ENCODE assay signal across 21 cellular contexts in the genomic region with DNA sequence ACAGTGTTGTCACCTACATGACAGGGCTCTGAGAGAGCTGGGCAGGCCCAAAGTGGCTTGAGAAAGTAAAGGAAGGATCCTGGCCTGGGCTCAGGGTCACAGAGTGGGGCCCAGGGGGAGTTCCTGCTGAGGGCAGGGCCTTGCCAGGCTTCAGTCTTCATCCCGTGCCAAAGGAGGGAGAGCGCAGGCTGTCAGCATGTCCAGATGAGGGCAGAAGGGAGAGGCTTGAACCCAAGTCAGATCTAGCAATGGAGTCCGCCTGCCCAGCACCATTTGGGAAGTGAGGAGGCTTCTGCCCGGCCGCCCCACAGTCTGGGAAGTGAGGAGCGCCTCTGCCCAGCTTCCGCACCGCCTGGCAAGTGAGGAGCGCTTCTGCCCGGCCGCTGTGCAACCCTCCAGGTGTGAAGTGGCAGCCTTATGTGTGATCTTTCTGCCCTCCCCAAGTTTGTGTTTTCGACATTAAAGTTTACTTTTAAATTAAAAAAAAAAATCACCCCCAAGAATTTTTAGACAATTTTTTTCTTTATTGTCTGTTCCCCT.
DNase-seq lines count a peak whose midpoint lies in the region; ATAC-seq and TF ChIP-seq lines count a peak whose summit lies in the region.
"Had no signal": no experiment of that assay in that cellular context is flagged by ENCODE, and none has a peak within 500 bp of the region (broad histone marks: within the 10 kb centered on the region; RNA-seq: fewer than 3 reads in every experiment).

No MANE protein-coding gene starts in this region.

- H3K27me3 ChIP-seq in SK-N-SH (ENCODE audit: insufficient read depth) (peaks cover 15% of the 10 kb centered on the region; the same call in 1 of the 2 replicates), Karpas-422 (ENCODE audit: low read length) (no peaks in the 10 kb centered on the region), WERI-Rb-1 (ENCODE audit: insufficient read depth, low read depth, severe bottlenecking) (no peaks in the 10 kb centered on the region), HAP-1 (ENCODE audit: low read depth) (no peaks in the 10 kb centered on the region), MG63 (no peaks in the 10 kb centered on the region)

- H3K79me2 ChIP-seq in SK-N-SH (ENCODE audit: insufficient read depth) = no peaks in the 10 kb centered on the region
- H3K79me2 ChIP-seq in Karpas-422 (ENCODE audit: low read length) = peaks cover 22% of the 10 kb centered on the region

- H3K4me1 ChIP-seq in SK-N-SH (ENCODE audit: control insufficient read depth in 1 of 2, insufficient read depth in 2 of 2, low read depth in 1 of 2, low read length in 1 of 2) = peaks cover 0 to 2% of the 10 kb centered on the region in 2 experiments; a peak in 1 of 4 replicates
- peaks cover 100% of the 10 kb centered on the region for H3K4me1 ChIP-seq in Karpas-422 (ENCODE audit: low read length)
- no peaks in the 10 kb centered on the region for H3K4me1 ChIP-seq in HAP-1

- no peak overlapping the region for H3K9ac ChIP-seq in SK-N-SH
- H3K9ac ChIP-seq in Karpas-422 (ENCODE audit: low read length) = 0 out of 2 replicates have a peak overlapping the region, but pooled peaks have one; percentile 24
- H3K9ac ChIP-seq: KMS-11 had no signal

- H3K36me3 ChIP-seq in SK-N-SH (replicated peaks in 1 of 2; ENCODE audit: control insufficient read depth in 1 of 2, insufficient read depth in 2 of 2, low read length in 1 of 2) = no peaks in the 10 kb centered on the region
- H3K36me3 ChIP-seq in Karpas-422 (ENCODE audit: insufficient read depth, low read length) = peaks cover 30% of the 10 kb centered on the region; the same call in 1 of the 2 replicates
- H3K36me3 ChIP-seq in WERI-Rb-1 = no peaks in the 10 kb centered on the region
- H3K36me3 ChIP-seq in HAP-1 (replicated peaks) = no peaks in the 10 kb centered on the region
- no peaks in the 10 kb centered on the region for H3K36me3 ChIP-seq in MG63

- TF ChIP-seq RAD21 in SK-N-SH (IDR thresholded peaks at IDR 0.05; ENCODE audit: low read length) = no peak; the same call in 1 of the 2 replicates

- CTCF ChIA-PET in SK-N-SH (lab: Yijun Ruan, JAX) = interaction anchor here (1.3 kb wide), 1 partner anchor 101 kb away, joined by 3 read pairs; no protein-coding TSS in a partner anchor

- DNase-seq in SK-N-SH = no peak
- DNase-seq in Karpas-422 = no peak
- peak; percentile 23 for DNase-seq in WERI-Rb-1
- no peak for DNase-seq in HAP-1 (ENCODE audit: low spot score in 2 of 2)
- no peak for DNase-seq in GM03348 (ENCODE audit: low spot score)
- no peak for DNase-seq in MG63
- DNase-seq: 8988T; C1 segment of cervical spinal cord; CD8-positive, alpha-beta T cell; DND-41; IMR-90; NCI-H1417; NCI-H1694 treated with DMSO at 0.1 percent for 48 hours; NCI-H2081 treated with DMSO at 0.1 percent for 48 hours; NCI-H446; NCI-H526; PC-3; Right ventricle myocardium superior had no signal

- H4K20me1 ChIP-seq in SK-N-SH (ENCODE audit: insufficient read depth) (no peaks in the 10 kb centered on the region), Karpas-422 (ENCODE audit: insufficient read depth, low read depth, low read length) (no peaks in the 10 kb centered on the region)

- H3K9me3 ChIP-seq in SK-N-SH (no peaks in the 10 kb centered on the region), Karpas-422 (ENCODE audit: low read length) (no peaks in the 10 kb centered on the region), WERI-Rb-1 (ENCODE audit: severe bottlenecking) (no peaks in the 10 kb centered on the region), HAP-1 (no peaks in the 10 kb centered on the region), MG63 (no peaks in the 10 kb centered on the region)

- H3K9me2 ChIP-seq in SK-N-SH = no peaks in the 10 kb centered on the region
- H3K9me2 ChIP-seq in Karpas-422 (replicated peaks; ENCODE audit: insufficient read depth, low read length) = no peaks in the 10 kb centered on the region

- no peaks in the 10 kb centered on the region for H3F3A ChIP-seq in SK-N-SH (replicated peaks; ENCODE audit: insufficient read depth)

- TF ChIP-seq EP300 in SK-N-SH (IDR thresholded peaks at IDR 0.05; ENCODE audit: borderline replicate concordance in 1 of 2, low read depth in 1 of 2, low read length in 1 of 2) = no peak

- in situ Hi-C loops in HAP-1 (cut with MboI; ENCODE audit: low sequenced_read_pairs) = no loop called here

- H3K4me3 ChIP-seq in SK-N-SH (ENCODE audit: low read depth in 2 of 2, low read length in 1 of 2) (no peak overlapping the region), Karpas-422 (ENCODE audit: low read length) (no peak overlapping the region; the same call in 1 of the 2 replicates), WERI-Rb-1 (ENCODE audit: low read depth, low read length) (no peak overlapping the region), HAP-1 (no peak overlapping the region), MG63 (no peak overlapping the region)

- WGBS in SK-N-SH (ENCODE audit: low lambda C conversion rate) = 83% methylated on average over 12 of the region's 12 CpGs

- H2AFZ ChIP-seq in SK-N-SH (ENCODE audit: low read depth) = no peak overlapping the region
- H2AFZ ChIP-seq in Karpas-422 (ENCODE audit: low read length) = no peak overlapping the region

- no peak overlapping the region for H3K4me2 ChIP-seq in SK-N-SH
- H3K4me2 ChIP-seq in Karpas-422 (ENCODE audit: low read depth, low read length, poor library complexity, severe bottlenecking) = peak overlapping the region; percentile 56
- H3K4me2 ChIP-seq: KMS-11 had no signal

- H3K27ac ChIP-seq in SK-N-SH (ENCODE audit: low read depth in 2 of 2, low read length in 1 of 2) (no peak overlapping the region), Karpas-422 (ENCODE audit: low read length) (peak overlapping the region; percentile 97), WERI-Rb-1 (no peak overlapping the region)
- H3K27ac ChIP-seq: KMS-11 had no signal

- POLR2A ChIA-PET in SK-N-SH (lab: Yijun Ruan, JAX) = no interaction called here

- ATAC-seq in SK-N-SH treated with all-trans-retinoic acid at 6 μM for 48 hours (no peak), GM19035 (IDR thresholded peaks at IDR 0.05; ENCODE audit: unreplicated experiment) (no peak)
- ATAC-seq: CD8-positive, alpha-beta T cell; PC-3 had no signal

- TF ChIP-seq CTCF in SK-N-SH (IDR thresholded peaks at IDR 0.05) = peak; percentile 10; the same call in 1 of the 2 replicates
- peak; percentile 43; the same call in 1 of the 2 replicates for TF ChIP-seq CTCF in WERI-Rb-1 (IDR thresholded peaks at IDR 0.05; ENCODE audit: low read depth, low read length)

TF ChIP-seq in SK-N-SH, 30 proteins besides CTCF, POLR2A, EP300 and RAD21:
- TF ChIP-seq YY1 (IDR thresholded peaks at IDR 0.05; ENCODE audit: low read depth) (no peak), JUND (IDR thresholded peaks at IDR 0.05) (no peak)
- TF ChIP-seq, protein P1, sequence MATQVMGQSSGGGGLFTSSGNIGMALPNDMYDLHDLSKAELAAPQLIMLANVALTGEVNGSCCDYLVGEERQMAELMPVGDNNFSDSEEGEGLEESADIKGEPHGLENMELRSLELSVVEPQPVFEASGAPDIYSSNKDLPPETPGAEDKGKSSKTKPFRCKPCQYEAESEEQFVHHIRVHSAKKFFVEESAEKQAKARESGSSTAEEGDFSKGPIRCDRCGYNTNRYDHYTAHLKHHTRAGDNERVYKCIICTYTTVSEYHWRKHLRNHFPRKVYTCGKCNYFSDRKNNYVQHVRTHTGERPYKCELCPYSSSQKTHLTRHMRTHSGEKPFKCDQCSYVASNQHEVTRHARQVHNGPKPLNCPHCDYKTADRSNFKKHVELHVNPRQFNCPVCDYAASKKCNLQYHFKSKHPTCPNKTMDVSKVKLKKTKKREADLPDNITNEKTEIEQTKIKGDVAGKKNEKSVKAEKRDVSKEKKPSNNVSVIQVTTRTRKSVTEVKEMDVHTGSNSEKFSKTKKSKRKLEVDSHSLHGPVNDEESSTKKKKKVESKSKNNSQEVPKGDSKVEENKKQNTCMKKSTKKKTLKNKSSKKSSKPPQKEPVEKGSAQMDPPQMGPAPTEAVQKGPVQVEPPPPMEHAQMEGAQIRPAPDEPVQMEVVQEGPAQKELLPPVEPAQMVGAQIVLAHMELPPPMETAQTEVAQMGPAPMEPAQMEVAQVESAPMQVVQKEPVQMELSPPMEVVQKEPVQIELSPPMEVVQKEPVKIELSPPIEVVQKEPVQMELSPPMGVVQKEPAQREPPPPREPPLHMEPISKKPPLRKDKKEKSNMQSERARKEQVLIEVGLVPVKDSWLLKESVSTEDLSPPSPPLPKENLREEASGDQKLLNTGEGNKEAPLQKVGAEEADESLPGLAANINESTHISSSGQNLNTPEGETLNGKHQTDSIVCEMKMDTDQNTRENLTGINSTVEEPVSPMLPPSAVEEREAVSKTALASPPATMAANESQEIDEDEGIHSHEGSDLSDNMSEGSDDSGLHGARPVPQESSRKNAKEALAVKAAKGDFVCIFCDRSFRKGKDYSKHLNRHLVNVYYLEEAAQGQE (IDR thresholded peaks at IDR 0.05; ENCODE audit: low read depth, low read length) = no peak
TF ChIP-seq in SK-N-SH: peak in this region for 0.

TF ChIP-seq in SK-N-SH treated with all-trans-retinoic acid at 6 μM for 48 hours, 23 proteins besides CTCF, POLR2A, EP300 and RAD21 (continues in another document):
- TF ChIP-seq CSDC2 (CRISPR knock-in tag; IDR thresholded peaks at IDR 0.05) = no peak
- TF ChIP-seq, protein P2, sequence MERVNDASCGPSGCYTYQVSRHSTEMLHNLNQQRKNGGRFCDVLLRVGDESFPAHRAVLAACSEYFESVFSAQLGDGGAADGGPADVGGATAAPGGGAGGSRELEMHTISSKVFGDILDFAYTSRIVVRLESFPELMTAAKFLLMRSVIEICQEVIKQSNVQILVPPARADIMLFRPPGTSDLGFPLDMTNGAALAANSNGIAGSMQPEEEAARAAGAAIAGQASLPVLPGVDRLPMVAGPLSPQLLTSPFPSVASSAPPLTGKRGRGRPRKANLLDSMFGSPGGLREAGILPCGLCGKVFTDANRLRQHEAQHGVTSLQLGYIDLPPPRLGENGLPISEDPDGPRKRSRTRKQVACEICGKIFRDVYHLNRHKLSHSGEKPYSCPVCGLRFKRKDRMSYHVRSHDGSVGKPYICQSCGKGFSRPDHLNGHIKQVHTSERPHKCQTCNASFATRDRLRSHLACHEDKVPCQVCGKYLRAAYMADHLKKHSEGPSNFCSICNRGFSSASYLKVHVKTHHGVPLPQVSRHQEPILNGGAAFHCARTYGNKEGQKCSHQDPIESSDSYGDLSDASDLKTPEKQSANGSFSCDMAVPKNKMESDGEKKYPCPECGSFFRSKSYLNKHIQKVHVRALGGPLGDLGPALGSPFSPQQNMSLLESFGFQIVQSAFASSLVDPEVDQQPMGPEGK (CRISPR knock-in tag; IDR thresholded peaks at IDR 0.05; ENCODE audit: borderline replicate concordance) = no peak
